ENCODE assay signal across 1 cellular context in the genomic region with DNA sequence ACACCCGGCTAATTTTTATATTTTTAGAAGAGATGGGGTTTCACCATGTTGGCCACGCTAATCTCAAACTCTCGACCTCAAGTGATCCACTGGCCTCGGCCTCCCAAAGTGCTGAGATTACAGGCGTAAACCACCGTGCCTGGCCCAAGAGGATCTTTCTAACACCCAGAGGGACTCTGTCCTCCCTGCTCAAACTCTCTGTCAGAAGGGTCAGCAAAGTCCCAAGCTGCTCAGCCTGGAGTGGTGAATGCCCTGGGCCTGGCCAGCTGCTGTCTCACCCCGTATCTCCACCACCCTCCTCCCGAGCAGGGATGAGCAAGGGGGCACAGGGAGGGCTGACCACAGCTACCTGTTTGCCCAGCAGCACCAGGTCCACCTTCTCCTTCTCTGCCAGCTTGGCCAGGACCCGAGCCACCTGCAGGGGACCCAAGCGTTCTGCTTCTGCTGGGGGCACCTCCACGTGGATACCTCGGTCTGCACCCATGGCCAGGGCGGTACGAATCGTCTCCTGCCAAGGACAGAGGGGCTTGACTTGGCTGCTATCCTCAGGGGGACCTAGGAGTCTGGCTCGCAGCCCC.
TF ChIP-seq lines count a peak whose summit lies in the region.

No MANE protein-coding gene starts in this region.

TF ChIP-seq in HepG2, 621 proteins besides CTCF, POLR2A, EP300 and RAD21 (continues in another document):
- TF ChIP-seq ZNF253 (CRISPR knock-in tag; IDR thresholded peaks at IDR 0.05; ENCODE audit: borderline replicate concordance) (no peak), IRF2 (CRISPR knock-in tag; IDR thresholded peaks at IDR 0.05) (no peak), ZNF44 (CRISPR knock-in tag; IDR thresholded peaks at IDR 0.05) (0 out of 2 replicates have a peak, but pooled peaks have one; percentile 74), HDAC1 (CRISPR knock-in tag; IDR thresholded peaks at IDR 0.05) (peak; percentile 32; the same call in 1 of the 2 replicates), AGO1 (IDR thresholded peaks at IDR 0.05; ENCODE audit: low read depth, low read length, poor library complexity, severe bottlenecking) (peak; percentile 38), ZNF451 (CRISPR knock-in tag; IDR thresholded peaks at IDR 0.05) (0 out of 2 replicates have a peak, but pooled peaks have one; percentile 30), RBFOX2 (IDR thresholded peaks at IDR 0.05; ENCODE audit: low read depth, low read length) (peak; percentile 75), WIZ (CRISPR knock-in tag; IDR thresholded peaks at IDR 0.05) (no peak), EED (CRISPR knock-in tag; IDR thresholded peaks at IDR 0.05) (0 out of 2 replicates have a peak, but pooled peaks have one; percentile 39), HNRNPH1 (optimal IDR thresholded peaks at IDR 0.05; ENCODE audit: low read depth, low read length) (peak; percentile 35), ZNF343 (CRISPR knock-in tag; IDR thresholded peaks at IDR 0.05) (0 out of 2 replicates have a peak, but pooled peaks have one; percentile 47), ZZZ3 (CRISPR knock-in tag; IDR thresholded peaks at IDR 0.05; ENCODE audit: borderline replicate concordance) (no peak), ZNF530 (CRISPR knock-in tag; IDR thresholded peaks at IDR 0.05; ENCODE audit: low read depth) (no peak), PITX1 (CRISPR knock-in tag; IDR thresholded peaks at IDR 0.05) (0 out of 2 replicates have a peak, but pooled peaks have one; percentile 31), ZNF563 (CRISPR knock-in tag; IDR thresholded peaks at IDR 0.05) (0 out of 2 replicates have a peak, but pooled peaks have one; percentile 6), GZF1 (CRISPR knock-in tag; IDR thresholded peaks at IDR 0.05) (0 out of 2 replicates have a peak, but pooled peaks have one; percentile 33), ZNF788 (CRISPR knock-in tag; IDR thresholded peaks at IDR 0.05; ENCODE audit: borderline replicate concordance) (peak; percentile 59; the same call in 1 of the 2 replicates), YY1 (IDR thresholded peaks at IDR 0.05; ENCODE audit: insufficient read depth, insufficient replicate concordance, low read depth, low read length) (no peak), ZSCAN21 (CRISPR knock-in tag; IDR thresholded peaks at IDR 0.05; ENCODE audit: borderline replicate concordance) (no peak; the same call in 1 of the 2 replicates), AGO2 (optimal IDR thresholded peaks at IDR 0.05; ENCODE audit: low read depth, low read length) (peak; percentile 96), ZNF768 (CRISPR knock-in tag; IDR thresholded peaks at IDR 0.05) (peak; percentile 57; the same call in 1 of the 2 replicates), MEF2D (CRISPR knock-in tag; IDR thresholded peaks at IDR 0.05) (0 out of 2 replicates have a peak, but pooled peaks have one; percentile 24), BORCS8-MEF2B (CRISPR knock-in tag; IDR thresholded peaks at IDR 0.05) (0 out of 2 replicates have a peak, but pooled peaks have one; percentile 19), SALL2 (CRISPR knock-in tag; IDR thresholded peaks at IDR 0.05) (no peak), ZBTB1 (CRISPR knock-in tag; IDR thresholded peaks at IDR 0.05; ENCODE audit: borderline replicate concordance) (no peak), ZKSCAN5 (CRISPR knock-in tag; IDR thresholded peaks at IDR 0.05) (0 out of 2 replicates have a peak, but pooled peaks have one; percentile 37), SMAD9 (CRISPR knock-in tag; IDR thresholded peaks at IDR 0.05) (0 out of 2 replicates have a peak, but pooled peaks have one; percentile 80), MAZ (IDR thresholded peaks at IDR 0.05; ENCODE audit: borderline replicate concordance, low read depth, low read length) (no peak), MAZ (CRISPR knock-in tag; IDR thresholded peaks at IDR 0.05; ENCODE audit: low read depth) (0 out of 2 replicates have a peak, but pooled peaks have one; percentile 34), RORA (CRISPR knock-in tag; IDR thresholded peaks at IDR 0.05) (no peak), POLR2G (IDR thresholded peaks at IDR 0.05; ENCODE audit: low read depth, low read length) (peak; percentile 58), ZSCAN12 (CRISPR knock-in tag; IDR thresholded peaks at IDR 0.05) (no peak), GABPA (IDR thresholded peaks at IDR 0.05; ENCODE audit: low read depth, low read length) (no peak), GABPA (CRISPR knock-in tag; IDR thresholded peaks at IDR 0.05; ENCODE audit: low read depth) (no peak), DPF2 (CRISPR knock-in tag; IDR thresholded peaks at IDR 0.05; ENCODE audit: borderline replicate concordance, low read depth) (no peak)
- TF ChIP-seq, protein P1, sequence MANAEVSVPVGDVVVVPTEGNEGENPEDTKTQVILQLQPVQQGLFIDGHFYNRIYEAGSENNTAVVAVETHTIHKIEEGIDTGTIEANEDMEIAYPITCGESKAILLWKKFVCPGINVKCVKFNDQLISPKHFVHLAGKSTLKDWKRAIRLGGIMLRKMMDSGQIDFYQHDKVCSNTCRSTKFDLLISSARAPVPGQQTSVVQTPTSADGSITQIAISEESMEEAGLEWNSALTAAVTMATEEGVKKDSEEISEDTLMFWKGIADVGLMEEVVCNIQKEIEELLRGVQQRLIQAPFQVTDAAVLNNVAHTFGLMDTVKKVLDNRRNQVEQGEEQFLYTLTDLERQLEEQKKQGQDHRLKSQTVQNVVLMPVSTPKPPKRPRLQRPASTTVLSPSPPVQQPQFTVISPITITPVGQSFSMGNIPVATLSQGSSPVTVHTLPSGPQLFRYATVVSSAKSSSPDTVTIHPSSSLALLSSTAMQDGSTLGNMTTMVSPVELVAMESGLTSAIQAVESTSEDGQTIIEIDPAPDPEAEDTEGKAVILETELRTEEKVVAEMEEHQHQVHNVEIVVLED (CRISPR knock-in tag; IDR thresholded peaks at IDR 0.05; ENCODE audit: borderline replicate concordance), result 0 out of 2 replicates have a peak, but pooled peaks have one; percentile 30
- TF ChIP-seq, protein P2, sequence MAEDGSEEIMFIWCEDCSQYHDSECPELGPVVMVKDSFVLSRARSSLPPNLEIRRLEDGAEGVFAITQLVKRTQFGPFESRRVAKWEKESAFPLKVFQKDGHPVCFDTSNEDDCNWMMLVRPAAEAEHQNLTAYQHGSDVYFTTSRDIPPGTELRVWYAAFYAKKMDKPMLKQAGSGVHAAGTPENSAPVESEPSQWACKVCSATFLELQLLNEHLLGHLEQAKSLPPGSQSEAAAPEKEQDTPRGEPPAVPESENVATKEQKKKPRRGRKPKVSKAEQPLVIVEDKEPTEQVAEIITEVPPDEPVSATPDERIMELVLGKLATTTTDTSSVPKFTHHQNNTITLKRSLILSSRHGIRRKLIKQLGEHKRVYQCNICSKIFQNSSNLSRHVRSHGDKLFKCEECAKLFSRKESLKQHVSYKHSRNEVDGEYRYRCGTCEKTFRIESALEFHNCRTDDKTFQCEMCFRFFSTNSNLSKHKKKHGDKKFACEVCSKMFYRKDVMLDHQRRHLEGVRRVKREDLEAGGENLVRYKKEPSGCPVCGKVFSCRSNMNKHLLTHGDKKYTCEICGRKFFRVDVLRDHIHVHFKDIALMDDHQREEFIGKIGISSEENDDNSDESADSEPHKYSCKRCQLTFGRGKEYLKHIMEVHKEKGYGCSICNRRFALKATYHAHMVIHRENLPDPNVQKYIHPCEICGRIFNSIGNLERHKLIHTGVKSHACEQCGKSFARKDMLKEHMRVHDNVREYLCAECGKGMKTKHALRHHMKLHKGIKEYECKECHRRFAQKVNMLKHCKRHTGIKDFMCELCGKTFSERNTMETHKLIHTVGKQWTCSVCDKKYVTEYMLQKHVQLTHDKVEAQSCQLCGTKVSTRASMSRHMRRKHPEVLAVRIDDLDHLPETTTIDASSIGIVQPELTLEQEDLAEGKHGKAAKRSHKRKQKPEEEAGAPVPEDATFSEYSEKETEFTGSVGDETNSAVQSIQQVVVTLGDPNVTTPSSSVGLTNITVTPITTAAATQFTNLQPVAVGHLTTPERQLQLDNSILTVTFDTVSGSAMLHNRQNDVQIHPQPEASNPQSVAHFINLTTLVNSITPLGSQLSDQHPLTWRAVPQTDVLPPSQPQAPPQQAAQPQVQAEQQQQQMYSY (CRISPR knock-in tag; IDR thresholded peaks at IDR 0.05), result no peak
- TF ChIP-seq, protein P3, sequence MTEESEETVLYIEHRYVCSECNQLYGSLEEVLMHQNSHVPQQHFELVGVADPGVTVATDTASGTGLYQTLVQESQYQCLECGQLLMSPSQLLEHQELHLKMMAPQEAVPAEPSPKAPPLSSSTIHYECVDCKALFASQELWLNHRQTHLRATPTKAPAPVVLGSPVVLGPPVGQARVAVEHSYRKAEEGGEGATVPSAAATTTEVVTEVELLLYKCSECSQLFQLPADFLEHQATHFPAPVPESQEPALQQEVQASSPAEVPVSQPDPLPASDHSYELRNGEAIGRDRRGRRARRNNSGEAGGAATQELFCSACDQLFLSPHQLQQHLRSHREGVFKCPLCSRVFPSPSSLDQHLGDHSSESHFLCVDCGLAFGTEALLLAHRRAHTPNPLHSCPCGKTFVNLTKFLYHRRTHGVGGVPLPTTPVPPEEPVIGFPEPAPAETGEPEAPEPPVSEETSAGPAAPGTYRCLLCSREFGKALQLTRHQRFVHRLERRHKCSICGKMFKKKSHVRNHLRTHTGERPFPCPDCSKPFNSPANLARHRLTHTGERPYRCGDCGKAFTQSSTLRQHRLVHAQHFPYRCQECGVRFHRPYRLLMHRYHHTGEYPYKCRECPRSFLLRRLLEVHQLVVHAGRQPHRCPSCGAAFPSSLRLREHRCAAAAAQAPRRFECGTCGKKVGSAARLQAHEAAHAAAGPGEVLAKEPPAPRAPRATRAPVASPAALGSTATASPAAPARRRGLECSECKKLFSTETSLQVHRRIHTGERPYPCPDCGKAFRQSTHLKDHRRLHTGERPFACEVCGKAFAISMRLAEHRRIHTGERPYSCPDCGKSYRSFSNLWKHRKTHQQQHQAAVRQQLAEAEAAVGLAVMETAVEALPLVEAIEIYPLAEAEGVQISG (CRISPR knock-in tag; IDR thresholded peaks at IDR 0.05), result no peak
- TF ChIP-seq, protein P4, sequence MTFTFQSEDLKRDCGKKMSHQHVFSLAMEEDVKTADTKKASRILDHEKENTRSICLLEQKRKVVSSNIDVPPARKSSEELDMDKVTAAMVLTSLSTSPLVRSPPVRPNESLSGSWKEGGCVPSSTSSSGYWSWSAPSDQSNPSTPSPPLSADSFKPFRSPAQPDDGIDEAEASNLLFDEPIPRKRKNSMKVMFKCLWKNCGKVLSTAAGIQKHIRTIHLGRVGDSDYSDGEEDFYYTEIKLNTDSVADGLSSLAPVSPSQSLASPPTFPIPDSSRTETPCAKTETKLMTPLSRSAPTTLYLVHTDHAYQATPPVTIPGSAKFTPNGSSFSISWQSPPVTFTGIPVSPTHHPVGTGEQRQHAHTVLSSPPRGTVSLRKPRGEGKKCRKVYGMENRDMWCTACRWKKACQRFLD (CRISPR knock-in tag; IDR thresholded peaks at IDR 0.05; ENCODE audit: borderline replicate concordance), result no peak
- TF ChIP-seq, protein P5, sequence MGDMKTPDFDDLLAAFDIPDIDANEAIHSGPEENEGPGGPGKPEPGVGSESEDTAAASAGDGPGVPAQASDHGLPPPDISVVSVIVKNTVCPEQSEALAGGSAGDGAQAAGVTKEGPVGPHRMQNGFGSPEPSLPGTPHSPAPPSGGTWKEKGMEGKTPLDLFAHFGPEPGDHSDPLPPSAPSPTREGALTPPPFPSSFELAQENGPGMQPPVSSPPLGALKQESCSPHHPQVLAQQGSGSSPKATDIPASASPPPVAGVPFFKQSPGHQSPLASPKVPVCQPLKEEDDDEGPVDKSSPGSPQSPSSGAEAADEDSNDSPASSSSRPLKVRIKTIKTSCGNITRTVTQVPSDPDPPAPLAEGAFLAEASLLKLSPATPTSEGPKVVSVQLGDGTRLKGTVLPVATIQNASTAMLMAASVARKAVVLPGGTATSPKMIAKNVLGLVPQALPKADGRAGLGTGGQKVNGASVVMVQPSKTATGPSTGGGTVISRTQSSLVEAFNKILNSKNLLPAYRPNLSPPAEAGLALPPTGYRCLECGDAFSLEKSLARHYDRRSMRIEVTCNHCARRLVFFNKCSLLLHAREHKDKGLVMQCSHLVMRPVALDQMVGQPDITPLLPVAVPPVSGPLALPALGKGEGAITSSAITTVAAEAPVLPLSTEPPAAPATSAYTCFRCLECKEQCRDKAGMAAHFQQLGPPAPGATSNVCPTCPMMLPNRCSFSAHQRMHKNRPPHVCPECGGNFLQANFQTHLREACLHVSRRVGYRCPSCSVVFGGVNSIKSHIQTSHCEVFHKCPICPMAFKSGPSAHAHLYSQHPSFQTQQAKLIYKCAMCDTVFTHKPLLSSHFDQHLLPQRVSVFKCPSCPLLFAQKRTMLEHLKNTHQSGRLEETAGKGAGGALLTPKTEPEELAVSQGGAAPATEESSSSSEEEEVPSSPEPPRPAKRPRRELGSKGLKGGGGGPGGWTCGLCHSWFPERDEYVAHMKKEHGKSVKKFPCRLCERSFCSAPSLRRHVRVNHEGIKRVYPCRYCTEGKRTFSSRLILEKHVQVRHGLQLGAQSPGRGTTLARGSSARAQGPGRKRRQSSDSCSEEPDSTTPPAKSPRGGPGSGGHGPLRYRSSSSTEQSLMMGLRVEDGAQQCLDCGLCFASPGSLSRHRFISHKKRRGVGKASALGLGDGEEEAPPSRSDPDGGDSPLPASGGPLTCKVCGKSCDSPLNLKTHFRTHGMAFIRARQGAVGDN (CRISPR knock-in tag; IDR thresholded peaks at IDR 0.05), result peak; percentile 81
- TF ChIP-seq, protein P6, sequence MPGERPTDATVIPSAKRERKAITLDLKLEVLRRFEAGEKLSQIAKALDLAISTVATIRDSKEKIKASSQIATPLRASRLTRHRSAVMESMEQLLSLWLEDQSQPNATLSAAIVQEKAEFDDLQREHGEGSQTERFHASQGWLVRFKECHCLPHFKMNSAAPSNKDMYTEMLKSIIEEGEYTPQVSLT (CRISPR knock-in tag; IDR thresholded peaks at IDR 0.05; ENCODE audit: borderline replicate concordance, low read depth), result no peak
- TF ChIP-seq, protein P7, sequence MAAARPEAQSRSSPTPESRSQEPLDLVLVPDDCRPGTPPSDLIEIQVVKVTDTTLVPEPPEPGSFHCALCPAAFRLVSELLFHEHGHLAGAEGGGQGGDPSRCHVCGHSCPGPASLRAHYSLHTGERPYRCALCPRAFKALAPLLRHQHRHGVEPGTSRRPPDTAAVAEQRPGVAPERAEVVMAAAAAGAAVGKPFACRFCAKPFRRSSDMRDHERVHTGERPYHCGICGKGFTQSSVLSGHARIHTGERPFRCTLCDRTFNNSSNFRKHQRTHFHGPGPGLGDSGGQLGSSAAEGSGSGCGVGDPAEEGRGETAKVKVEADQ (CRISPR knock-in tag; IDR thresholded peaks at IDR 0.05; ENCODE audit: borderline replicate concordance), result no peak
- TF ChIP-seq, protein P8, sequence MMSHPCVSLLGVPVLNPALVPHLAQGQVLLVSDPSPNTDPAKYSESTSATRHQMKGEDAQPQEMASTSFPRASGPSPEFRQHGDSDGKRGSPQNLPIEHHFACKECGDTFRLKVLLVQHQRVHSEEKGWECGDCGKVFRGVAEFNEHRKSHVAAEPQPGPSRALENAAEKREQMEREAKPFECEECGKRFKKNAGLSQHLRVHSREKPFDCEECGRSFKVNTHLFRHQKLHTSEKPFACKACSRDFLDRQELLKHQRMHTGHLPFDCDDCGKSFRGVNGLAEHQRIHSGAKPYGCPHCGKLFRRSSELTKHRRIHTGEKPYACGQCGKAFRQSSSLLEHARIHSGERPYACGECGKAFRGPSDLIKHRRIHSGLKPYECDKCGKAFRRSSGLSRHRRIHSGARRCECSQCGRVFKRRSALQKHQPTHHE (CRISPR knock-in tag; IDR thresholded peaks at IDR 0.05; ENCODE audit: borderline replicate concordance), result no peak
- TF ChIP-seq, protein P9, sequence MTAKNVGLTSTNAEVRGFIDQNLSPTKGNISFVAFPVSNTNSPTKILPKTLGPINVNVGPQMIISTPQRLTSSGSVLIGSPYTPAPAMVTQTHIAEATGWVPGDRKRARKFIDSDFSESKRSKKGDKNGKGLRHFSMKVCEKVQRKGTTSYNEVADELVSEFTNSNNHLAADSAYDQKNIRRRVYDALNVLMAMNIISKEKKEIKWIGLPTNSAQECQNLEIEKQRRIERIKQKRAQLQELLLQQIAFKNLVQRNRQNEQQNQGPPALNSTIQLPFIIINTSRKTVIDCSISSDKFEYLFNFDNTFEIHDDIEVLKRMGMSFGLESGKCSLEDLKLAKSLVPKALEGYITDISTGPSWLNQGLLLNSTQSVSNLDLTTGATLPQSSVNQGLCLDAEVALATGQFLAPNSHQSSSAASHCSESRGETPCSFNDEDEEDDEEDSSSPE (CRISPR knock-in tag; IDR thresholded peaks at IDR 0.05), result no peak
